In genomic region chr3:24450142-24450932, GRCh38 we compare ENCODE assay signal across 1 cellular context.
TF ChIP-seq lines count a peak whose summit lies in the region.

No MANE protein-coding gene starts in this region.

TF ChIP-seq in HepG2, 621 proteins besides CTCF, POLR2A, EP300 and RAD21 (continued from another document and continues in another):
- TF ChIP-seq KIAA2018 (CRISPR knock-in tag; IDR thresholded peaks at IDR 0.05; ENCODE audit: borderline replicate concordance) (no peak), ZBTB46 (CRISPR knock-in tag; IDR thresholded peaks at IDR 0.05; ENCODE audit: borderline replicate concordance) (no peak), ZNF451 (CRISPR knock-in tag; IDR thresholded peaks at IDR 0.05) (no peak), THAP11 (CRISPR knock-in tag; IDR thresholded peaks at IDR 0.05) (peak; percentile 74), HDAC6 (IDR thresholded peaks at IDR 0.05; ENCODE audit: low read depth, low read length) (no peak), AHR (CRISPR knock-in tag; IDR thresholded peaks at IDR 0.05) (no peak), TERF1 (CRISPR knock-in tag; IDR thresholded peaks at IDR 0.05) (no peak), ZNF44 (CRISPR knock-in tag; IDR thresholded peaks at IDR 0.05) (no peak), ZNF230 (CRISPR knock-in tag; IDR thresholded peaks at IDR 0.05) (no peak), DZIP1 (CRISPR knock-in tag; IDR thresholded peaks at IDR 0.05) (no peak), HNF4G (IDR thresholded peaks at IDR 0.05; ENCODE audit: borderline replicate concordance, low read depth, low read length) (peak; percentile 95), HNF4G (CRISPR knock-in tag; IDR thresholded peaks at IDR 0.05; ENCODE audit: borderline replicate concordance, low read depth) (no peak; the same call in 1 of the 2 replicates), ZNF224 (CRISPR knock-in tag; IDR thresholded peaks at IDR 0.05) (no peak), CHD4 (IDR thresholded peaks at IDR 0.05; ENCODE audit: borderline replicate concordance, low read length) (peak; percentile 18; the same call in 1 of the 2 replicates), ISL2 (CRISPR knock-in tag; IDR thresholded peaks at IDR 0.05) (peak; percentile 75), ZNF75D (CRISPR knock-in tag; IDR thresholded peaks at IDR 0.05; ENCODE audit: borderline replicate concordance) (no peak), HOMEZ (CRISPR knock-in tag; IDR thresholded peaks at IDR 0.05; ENCODE audit: low read depth) (peak; percentile 32; the same call in 1 of the 2 replicates), ZNF691 (CRISPR knock-in tag; IDR thresholded peaks at IDR 0.05; ENCODE audit: borderline replicate concordance, low read depth) (no peak), MNT (IDR thresholded peaks at IDR 0.05) (no peak), RBM22 (optimal IDR thresholded peaks at IDR 0.05; ENCODE audit: low read length) (peak; percentile 38), ZFP82 (CRISPR knock-in tag; IDR thresholded peaks at IDR 0.05; ENCODE audit: borderline replicate concordance) (no peak), ZNF280D (CRISPR knock-in tag; IDR thresholded peaks at IDR 0.05) (no peak), PBX2 (CRISPR knock-in tag; IDR thresholded peaks at IDR 0.05) (no peak), ZMYM3 (CRISPR knock-in tag; IDR thresholded peaks at IDR 0.05) (no peak), BHLHE40 (IDR thresholded peaks at IDR 0.05; ENCODE audit: low read length) (no peak), NPAS2 (CRISPR knock-in tag; IDR thresholded peaks at IDR 0.05; ENCODE audit: borderline replicate concordance) (no peak), ZNF709 (CRISPR knock-in tag; IDR thresholded peaks at IDR 0.05) (no peak), MYC (CRISPR knock-in tag; IDR thresholded peaks at IDR 0.05; ENCODE audit: borderline replicate concordance) (no peak), CEBPG (CRISPR knock-in tag; IDR thresholded peaks at IDR 0.05) (peak; percentile 96), ZNF180 (CRISPR knock-in tag; IDR thresholded peaks at IDR 0.05; ENCODE audit: borderline replicate concordance, low read depth) (no peak)
